1 cellular context compared by ENCODE assay signal in genomic region chr7:141737836-141738591, GRCh38.
TF ChIP-seq lines count a peak whose summit lies in the region.

TSS of gene SSBP1 (plus strand) at chr7:141738358. CDS start at chr7:141739167, 809 bp downstream.

TF ChIP-seq in HepG2, 621 proteins besides CTCF, POLR2A, EP300 and RAD21 (continued from another document and continues in another):
- TF ChIP-seq ZNF318 (CRISPR knock-in tag; IDR thresholded peaks at IDR 0.05) (no peak), TRIM24 (CRISPR knock-in tag; IDR thresholded peaks at IDR 0.05) (no peak), NPAS2 (CRISPR knock-in tag; IDR thresholded peaks at IDR 0.05; ENCODE audit: borderline replicate concordance) (no peak), ZBTB1 (CRISPR knock-in tag; IDR thresholded peaks at IDR 0.05; ENCODE audit: borderline replicate concordance) (peak; percentile 30; the same call in 1 of the 2 replicates), ZFP1 (CRISPR knock-in tag; IDR thresholded peaks at IDR 0.05) (peak; percentile 90), HMGA1 (CRISPR knock-in tag; conservative IDR thresholded peaks at IDR 0.05) (no peak), SNAPC4 (CRISPR knock-in tag; IDR thresholded peaks at IDR 0.05) (0 out of 2 replicates have a peak, but pooled peaks have one; percentile 53), RFX5 (IDR thresholded peaks at IDR 0.05; ENCODE audit: low read depth, low read length) (no peak), EZH2 (conservative IDR thresholded peaks at IDR 0.05; ENCODE audit: low read depth, low read length) (no peak), ZNF569 (CRISPR knock-in tag; IDR thresholded peaks at IDR 0.05; ENCODE audit: borderline replicate concordance) (no peak), ELF1 (CRISPR knock-in tag; IDR thresholded peaks at IDR 0.05) (peak; percentile 93), NFE2 (CRISPR knock-in tag; IDR thresholded peaks at IDR 0.05) (no peak), RARA (CRISPR knock-in tag; IDR thresholded peaks at IDR 0.05) (no peak), TCF7L2 (IDR thresholded peaks at IDR 0.05; ENCODE audit: low read depth, low read length) (no peak), HNF4A (CRISPR knock-in tag; IDR thresholded peaks at IDR 0.05) (peak; percentile 25; the same call in 1 of the 2 replicates), ZNF382 (CRISPR knock-in tag; IDR thresholded peaks at IDR 0.05; ENCODE audit: borderline replicate concordance) (no peak), ZNF333 (CRISPR knock-in tag; IDR thresholded peaks at IDR 0.05; ENCODE audit: borderline replicate concordance) (no peak), RNF219 (CRISPR knock-in tag; IDR thresholded peaks at IDR 0.05) (peak; percentile 84; the same call in 1 of the 2 replicates), GPN1 (CRISPR knock-in tag; IDR thresholded peaks at IDR 0.05; ENCODE audit: borderline replicate concordance) (no peak), ZFP90 (CRISPR knock-in tag; IDR thresholded peaks at IDR 0.05; ENCODE audit: borderline replicate concordance) (no peak), DBP (CRISPR knock-in tag; IDR thresholded peaks at IDR 0.05; ENCODE audit: not compliant biosample characterization) (no peak), GTF2F1 (IDR thresholded peaks at IDR 0.05; ENCODE audit: low read length) (peak; percentile 51; the same call in 1 of the 2 replicates), DDIT3 (CRISPR knock-in tag; IDR thresholded peaks at IDR 0.05) (0 out of 2 replicates have a peak, but pooled peaks have one; percentile 62), ZNF556 (CRISPR knock-in tag; IDR thresholded peaks at IDR 0.05; ENCODE audit: borderline replicate concordance) (peak; percentile 98), ZNF547 (CRISPR knock-in tag; IDR thresholded peaks at IDR 0.05) (peak; percentile 75), ZNF331 (CRISPR knock-in tag; IDR thresholded peaks at IDR 0.05) (peak; percentile 96), SOX5 (CRISPR knock-in tag; IDR thresholded peaks at IDR 0.05; ENCODE audit: borderline replicate concordance) (peak; percentile 74; the same call in 1 of the 2 replicates), ZNF841 (CRISPR knock-in tag; IDR thresholded peaks at IDR 0.05; ENCODE audit: borderline replicate concordance) (no peak), SUZ12 (IDR thresholded peaks at IDR 0.05; ENCODE audit: low read depth, low read length) (no peak), ZNF720 (CRISPR knock-in tag; IDR thresholded peaks at IDR 0.05) (peak; percentile 27; the same call in 1 of the 2 replicates), ZBTB44 (CRISPR knock-in tag; IDR thresholded peaks at IDR 0.05) (0 out of 2 replicates have a peak, but pooled peaks have one; percentile 58), BCL6 (CRISPR knock-in tag; IDR thresholded peaks at IDR 0.05) (peak; percentile 66), ELK4 (CRISPR knock-in tag; IDR thresholded peaks at IDR 0.05; ENCODE audit: borderline replicate concordance) (no peak), ZBTB25 (CRISPR knock-in tag; IDR thresholded peaks at IDR 0.05) (peak; percentile 93), TFDP1 (CRISPR knock-in tag; IDR thresholded peaks at IDR 0.05; ENCODE audit: borderline replicate concordance) (peak; percentile 55; the same call in 1 of the 2 replicates)
